Comparison of ENCODE assay signal across 13 cellular contexts in the genomic region with DNA sequence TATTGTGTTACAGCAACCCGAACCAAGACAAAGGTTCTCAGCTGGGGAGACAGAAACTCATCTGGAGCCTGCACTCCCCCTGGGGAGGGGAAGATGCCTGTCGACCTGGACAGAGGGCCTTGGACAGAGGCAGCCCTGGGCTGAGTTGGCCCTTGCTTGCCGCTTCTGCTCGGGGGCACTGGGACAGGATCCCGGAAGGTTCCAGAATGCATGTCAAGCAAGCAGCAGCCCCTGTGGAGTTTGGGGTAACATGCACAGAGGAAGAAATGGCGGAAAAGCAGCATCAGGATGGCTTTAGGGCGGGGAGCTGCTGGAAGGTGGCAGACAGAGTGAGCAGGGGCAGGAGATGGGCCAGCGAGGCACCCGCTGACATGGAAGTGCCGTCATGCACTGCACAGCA. TPM values are rescaled to one million over a fixed set of nuclear protein-coding genes. Genes with fewer than 3 reads are reported as not detected.
DNase-seq lines count a peak whose midpoint lies in the region; ATAC-seq, FAIRE-seq and TF ChIP-seq lines count a peak whose summit lies in the region.
"Not testable (repeated sequence)": the region's sequence is repeated elsewhere in the genome, so short reads cannot be mapped to it uniquely, and the experiment has no call there.
"Had no signal": no experiment of that assay in that cellular context is flagged by ENCODE, and none has a peak within 500 bp of the region (broad histone marks: within the 10 kb centered on the region; RNA-seq: fewer than 3 reads in every experiment).

No MANE protein-coding gene starts in this region.

- H3K79me2 ChIP-seq in GM12878 (ENCODE audit: control insufficient read depth, insufficient read depth, low read length) = not testable (repeated sequence)

- not testable (repeated sequence) for TF ChIP-seq CTCF in WTC11 (IDR thresholded peaks at IDR 0.05); GM12878 (IDR thresholded peaks at IDR 0.05 in 2 of 3, conservative IDR thresholded peaks at IDR 0.05 in 1 of 3; ENCODE audit: control insufficient read depth in 2 of 3, extremely low read depth in 1 of 3, insufficient read depth in 1 of 3, low read depth in 3 of 3, low read length in 3 of 3); osteocyte (IDR thresholded peaks at IDR 0.05)

- not testable (repeated sequence) for H2AFZ ChIP-seq in GM12878 (ENCODE audit: control insufficient read depth, low read depth, low read length)

- H3K4me1 ChIP-seq in BLaER1 treated with 17β-estradiol and CSF1 and Interleukin-3, amounts not matched to agents 10 nM and 100 nM = peaks cover 6 to 25% (median 18%) of the 10 kb centered on the region in 10 experiments; a peak in 18 of 20 replicates
- H3K4me1 ChIP-seq in HUES6 (ENCODE audit: control insufficient read depth, insufficient read depth, low read length) = peaks cover 15% of the 10 kb centered on the region
- not testable (repeated sequence) for H3K4me1 ChIP-seq in GM12878 (ENCODE audit: control insufficient read depth, insufficient read depth, low read length); iPS-15b (ENCODE audit: control insufficient read depth, insufficient read depth, low read length)

- H3K9ac ChIP-seq in BLaER1 treated with 17β-estradiol and CSF1 and Interleukin-3, amounts not matched to agents 10 nM and 100 nM; HUES6 (ENCODE audit: low read length); GM12878 (ENCODE audit: control insufficient read depth, insufficient read depth, low read length); iPS-15b (ENCODE audit: low read depth, low read length): not testable (repeated sequence)

- H3K4me3 Mint-ChIP-seq in WTC11 = peak overlapping the region; percentile 89
- not testable (repeated sequence) for H3K4me3 Mint-ChIP-seq in activated T-cell treated with anti-CD3 and anti-CD28 coated beads, Interleukin-2, amount 50 U/mL, for 24 hours; osteocyte (ENCODE audit: unreplicated experiment)

- not testable (repeated sequence) for H4K20me1 ChIP-seq in BLaER1 treated with 17β-estradiol and CSF1 and Interleukin-3, amounts not matched to agents 10 nM and 100 nM; GM12878 (ENCODE audit: control insufficient read depth, insufficient read depth)

- DNase-seq in WTC11 (ENCODE audit: low spot score); GM12878 (ENCODE audit: low read depth, low spot score): not testable (repeated sequence)
- DNase-seq in activated T-cell treated with anti-CD3 and anti-CD28 coated beads, Interleukin-2, amount 50 U/mL, for 24 hours = peak; percentile 25
- peak; percentile 67 for DNase-seq in osteocyte (ENCODE audit: extremely low spot score, unreplicated experiment)

- in situ Hi-C loops in GM12878 (cut with MboI) = not testable (repeated sequence)

- TF ChIP-seq EP300 in GM12878 (IDR thresholded peaks at IDR 0.05; ENCODE audit: borderline replicate concordance in 1 of 2, control insufficient read depth in 1 of 2, low read depth in 2 of 2, low read length in 2 of 2) = not testable (repeated sequence)

- CTCF ChIA-PET in WTC11 (lab: Charles Lee) = interaction anchor here (0.7 to 1.7 kb wide), 3 partner anchors 10 to 236 kb away, joined by 3 to 4 read pairs (median 3); no protein-coding TSS in a partner anchor
- CTCF ChIA-PET in GM12878 (lab: Yijun Ruan, JAX) = not testable (repeated sequence)

- peak overlapping the region in 10 of 11 experiments; percentile 16 to 90 (median 69); a peak in 18 of 22 replicates for H3K4me2 ChIP-seq in BLaER1 treated with 17β-estradiol and CSF1 and Interleukin-3, amounts not matched to agents 10 nM and 100 nM
- H3K4me2 ChIP-seq in GM12878 (ENCODE audit: control insufficient read depth, insufficient read depth) = not testable (repeated sequence)

- FAIRE-seq in GM12878 (lab: Jason Lieb, UNC) = peak; percentile 84

- not testable (repeated sequence) for H3K36me3 Mint-ChIP-seq in WTC11; activated T-cell treated with anti-CD3 and anti-CD28 coated beads, Interleukin-2, amount 50 U/mL, for 24 hours (ENCODE audit: low read depth); osteocyte (ENCODE audit: unreplicated experiment)

- not testable (repeated sequence) for H3K9me3 Mint-ChIP-seq in WTC11; activated T-cell treated with anti-CD3 and anti-CD28 coated beads, Interleukin-2, amount 50 U/mL, for 24 hours; osteocyte (ENCODE audit: unreplicated experiment)

- SMC1A ChIA-PET in GM12878 (lab: Charles Lee; ENCODE audit: uncharacterized antibody, unreplicated experiment) = not testable (repeated sequence)

- TF ChIP-seq POLR2A in GM12878 (IDR thresholded peaks at IDR 0.05; ENCODE audit: low read depth, low read length) = not testable (repeated sequence)

- peaks cover 43% of the 10 kb centered on the region for H3K27me3 Mint-ChIP-seq in WTC11 (ENCODE audit: low read depth)
- peaks cover 65% of the 10 kb centered on the region for H3K27me3 Mint-ChIP-seq in activated T-cell treated with anti-CD3 and anti-CD28 coated beads, Interleukin-2, amount 50 U/mL, for 24 hours
- peaks cover 50% of the 10 kb centered on the region for H3K27me3 Mint-ChIP-seq in osteocyte (ENCODE audit: unreplicated experiment)

- not testable (repeated sequence) for H3K27ac Mint-ChIP-seq in WTC11; activated T-cell treated with anti-CD3 and anti-CD28 coated beads, Interleukin-2, amount 50 U/mL, for 24 hours; osteocyte (ENCODE audit: unreplicated experiment)

- POLR2A ChIA-PET in WTC11 (lab: Charles Lee); GM12878 (lab: Charles Lee): not testable (repeated sequence)

- H3K9me3 ChIP-seq in BLaER1 treated with 17β-estradiol and CSF1 and Interleukin-3, amounts not matched to agents 10 nM and 100 nM (replicated peaks in 1 of 11); HUES6 (ENCODE audit: control insufficient read depth, insufficient read depth, low read depth, low read length); GM12878 (replicated peaks; ENCODE audit: control insufficient read depth, insufficient read depth, low read length); iPS-15b (ENCODE audit: control insufficient read depth, insufficient read depth, low read length): not testable (repeated sequence)

- TF ChIP-seq RAD21 in GM12878 (IDR thresholded peaks at IDR 0.05; ENCODE audit: insufficient read depth, low read depth, low read length) = not testable (repeated sequence)

- H3K4me1 Mint-ChIP-seq in WTC11 = peaks cover 33% of the 10 kb centered on the region
- H3K4me1 Mint-ChIP-seq in activated T-cell treated with anti-CD3 and anti-CD28 coated beads, Interleukin-2, amount 50 U/mL, for 24 hours (ENCODE audit: low read depth) = peaks cover 13% of the 10 kb centered on the region
- not testable (repeated sequence) for H3K4me1 Mint-ChIP-seq in osteocyte (ENCODE audit: unreplicated experiment)

- RAD21 ChIA-PET in GM12878 (lab: Charles Lee; ENCODE audit: unreplicated experiment) = interaction anchor here (1.2 to 2.0 kb wide), 3 partner anchors 36 to 52 kb away, joined by 3 to 7 read pairs (median 3); no protein-coding TSS in a partner anchor

- not testable (repeated sequence) for BruUV-seq in GM12878 (replicated peaks; lab: Mats Ljungman, UMichigan)

- intact Hi-C loops in GM12878 (cut with micrococcal nuclease; ENCODE audit: unreplicated experiment) = loop anchor here (10.0 kb wide), 1 partner anchor 50 kb away; no protein-coding TSS in a partner anchor

- WGBS in GM12878 (ENCODE audit: insufficient coverage, insufficient replicate concordance, low lambda C conversion rate, missing lambda C conversion rate) = 52% methylated on average over 9 of the region's 10 CpGs

- H3K27me3 ChIP-seq in BLaER1 treated with 17β-estradiol and CSF1 and Interleukin-3, amounts not matched to agents 10 nM and 100 nM = peaks cover 0 to 12% (median 0%) of the 10 kb centered on the region in 11 experiments; a peak in 8 of 22 replicates
- H3K27me3 ChIP-seq in HUES6 (ENCODE audit: control insufficient read depth, insufficient read depth, low read length) = peaks cover 40% of the 10 kb centered on the region
- not testable (repeated sequence) for H3K27me3 ChIP-seq in GM12878 (replicated peaks in 1 of 2; ENCODE audit: control insufficient read depth in 2 of 2, insufficient read depth in 2 of 2, low read length in 1 of 2)
- H3K27me3 ChIP-seq in iPS-15b (ENCODE audit: control insufficient read depth, insufficient read depth, low read length) = peaks cover 39% of the 10 kb centered on the region

- H3K27ac ChIP-seq in BLaER1 treated with 17β-estradiol and CSF1 and Interleukin-3, amounts not matched to agents 10 nM and 100 nM = peak overlapping the region in 1 of 11 experiments; percentile 47; a peak in 1 of 22 replicates
- not testable (repeated sequence) for H3K27ac ChIP-seq in HUES6 (ENCODE audit: low read depth, low read length); GM12878 (ENCODE audit: control insufficient read depth, insufficient read depth)

- not testable (repeated sequence) for ATAC-seq in WTC11, GM12878

- H3K4me3 ChIP-seq in BLaER1 treated with 17β-estradiol and CSF1 and Interleukin-3, amounts not matched to agents 10 nM and 100 nM; GM12878: not testable (repeated sequence)
- H3K4me3 ChIP-seq in HUES6 (ENCODE audit: low read depth, low read length) (peak overlapping the region; percentile 56), iPS-15b (ENCODE audit: low read depth, low read length) (peak overlapping the region; percentile 52)

- H3K36me3 ChIP-seq in BLaER1 treated with 17β-estradiol and CSF1 and Interleukin-3, amounts not matched to agents 10 nM and 100 nM; HUES6 (ENCODE audit: control insufficient read depth, insufficient read depth, low read length); GM12878 (ENCODE audit: control insufficient read depth in 2 of 2, insufficient read depth in 2 of 2, low read length in 1 of 2); iPS-15b (ENCODE audit: control insufficient read depth, insufficient read depth, low read length): not testable (repeated sequence)

RNA-seq across cellular contexts. Expression of a gene that starts 26.4 kb away (rescaled TPM):
- total RNA-seq in WTC11 (2021) (not detected in 3 replicates), GM12878 (2014; rRNA removed) (0.05 TPM in 1 of 2 replicates, not detected in the other), GM12878 (2014; rRNA removed; fragmentation: Illumina TruSeq; extraction: Trizol) (not detected in 2 replicates), GM12878 (2021) (not detected in 2 replicates), osteocyte (not detected in 2 replicates)
- 1.1 and 2.0 TPM in 2 replicates for total RNA-seq in GM12878 (2013; cell fraction: nucleolus; rRNA removed)
- 0.18 TPM for polyA plus RNA-seq in GM12878 (2011; ENCODE audit: low read depth)
- polyA plus RNA-seq in GM12878 (2011; rRNA removed) (3.2 and 4.4 TPM in 2 replicates), GM12878 (2014; fragmentation: Illumina TruSeq; extraction: Trizol) (not detected in 2 replicates), GM12878 (2014; fragmentation: Nextera tagmentation; extraction: Ambion mirVana) (not detected), GM12878 (2014; rRNA removed) (not detected in 2 replicates), GM12878 (2016; fragmentation: Nextera tagmentation; extraction: Ambion mirVana) (under 1 TPM in 1 of 2 experiments, not detected in 1; 0.20 TPM)
- 3.7 and 4.0 TPM in 2 replicates for polyA plus RNA-seq in GM12878 (2011; cell fraction: cytosol; rRNA removed)
- 1.9 and 4.3 TPM in 2 replicates for polyA plus RNA-seq in GM12878 (2011; cell fraction: nucleus; rRNA removed)
- polyA plus RNA-seq in GM12878 (2012) = 0.18 and 0.20 TPM in 2 replicates
- 3.6 and 4.9 TPM in 2 replicates for polyA minus RNA-seq in GM12878 (2011; rRNA and poly(A)+ RNA removed)
- polyA minus RNA-seq in GM12878 (2011; cell fraction: cytosol; rRNA and poly(A)+ RNA removed) = 0.53 and 1.8 TPM in 2 replicates
- polyA minus RNA-seq in GM12878 (2011; cell fraction: nucleus; rRNA and poly(A)+ RNA removed) = 0.85 and 0.86 TPM in 2 replicates
- total RNA-seq: A172, H7, HepG2, HFFc6, Right ventricle myocardium superior, SK-MEL-5 had no signal
- polyA plus RNA-seq: HepG2 had no signal

RNA-seq across cellular contexts. Expression of a gene that starts 42.8 kb away (rescaled TPM):
- not detected in 3 replicates for total RNA-seq in WTC11 (2021)
- 0.20 and 0.56 TPM in 2 replicates for total RNA-seq in GM12878 (2013; cell fraction: nucleolus; rRNA removed)
- not detected in 2 replicates for total RNA-seq in GM12878 (2014; rRNA removed)
- total RNA-seq in GM12878 (2014; rRNA removed; fragmentation: Illumina TruSeq; extraction: Trizol) = not detected in 2 replicates
- not detected in 2 replicates for total RNA-seq in GM12878 (2021)
- polyA plus RNA-seq in GM12878 (2011; ENCODE audit: low read depth) = not detected
- 0.14 and 0.26 TPM in 2 replicates for polyA plus RNA-seq in GM12878 (2011; rRNA removed)
- 0.09 and 0.13 TPM in 2 replicates for polyA plus RNA-seq in GM12878 (2011; cell fraction: cytosol; rRNA removed)
- polyA plus RNA-seq in GM12878 (2011; cell fraction: nucleus; rRNA removed) = 0.22 and 0.25 TPM in 2 replicates
- not detected in 2 replicates for polyA plus RNA-seq in GM12878 (2012)
- polyA plus RNA-seq in GM12878 (2014; fragmentation: Illumina TruSeq; extraction: Trizol) = 0.11 TPM in 1 of 2 replicates, not detected in the other
- not detected for polyA plus RNA-seq in GM12878 (2014; fragmentation: Nextera tagmentation; extraction: Ambion mirVana)
- not detected in 2 replicates for polyA plus RNA-seq in GM12878 (2014; rRNA removed)
- polyA plus RNA-seq in GM12878 (2016; fragmentation: Nextera tagmentation; extraction: Ambion mirVana) = not detected
- polyA minus RNA-seq in GM12878 (2011; rRNA and poly(A)+ RNA removed) = 0.05 and 0.88 TPM in 2 replicates
- polyA minus RNA-seq in GM12878 (2011; cell fraction: cytosol; rRNA and poly(A)+ RNA removed) = not detected in 2 replicates
- polyA minus RNA-seq in GM12878 (2011; cell fraction: nucleus; rRNA and poly(A)+ RNA removed) = 0.24 and 0.29 TPM in 2 replicates
- not detected in 2 replicates for total RNA-seq in osteocyte
- total RNA-seq: A172, H7, HepG2, HFFc6, Right ventricle myocardium superior, SK-MEL-5 had no signal
- polyA plus RNA-seq: HepG2 had no signal
